ENCODE assay signal across 8 cellular contexts in genomic region chr21:24895885-24896734, GRCh38.
DNase-seq lines count a peak whose midpoint lies in the region; ATAC-seq and TF ChIP-seq lines count a peak whose summit lies in the region.

No MANE protein-coding gene starts in this region.

- H3K9me3 Mint-ChIP-seq in memory B cell = no peaks in the 10 kb centered on the region
- H3K9me3 Mint-ChIP-seq in CD4-positive, alpha-beta T cell = no peaks in the 10 kb centered on the region

- H3K4me3 Mint-ChIP-seq in memory B cell = no peak overlapping the region
- no peak overlapping the region for H3K4me3 Mint-ChIP-seq in CD4-positive, alpha-beta T cell

- no peak overlapping the region for H3K27ac ChIP-seq in CD4-positive, alpha-beta T cell (ENCODE audit: low read depth, low read length)

- TF ChIP-seq CTCF in GM10248 (IDR thresholded peaks at IDR 0.05; ENCODE audit: control extremely low read depth, extremely low read depth, low read depth, missing control alignments) = peak; percentile 40
- TF ChIP-seq CTCF in CD4-positive, alpha-beta T cell (IDR thresholded peaks at IDR 0.05) = no peak

- H3K27me3 Mint-ChIP-seq in memory B cell = no peaks in the 10 kb centered on the region
- no peaks in the 10 kb centered on the region for H3K27me3 Mint-ChIP-seq in CD4-positive, alpha-beta T cell

- no peaks in the 10 kb centered on the region for H3K27me3 ChIP-seq in CD4-positive, alpha-beta T cell (ENCODE audit: control insufficient read depth, insufficient read depth, low read length)

- ATAC-seq in GM21423 (IDR thresholded peaks at IDR 0.05; ENCODE audit: unreplicated experiment) = peak; percentile 65
- peak; percentile 98 for ATAC-seq in SK-N-SH treated with all-trans-retinoic acid at 6 μM for 48 hours
- peak; percentile 72 for ATAC-seq in memory B cell (ENCODE audit: low read depth)
- ATAC-seq in CD4-positive, alpha-beta T cell (ENCODE audit: poor library complexity) = no peak

- H3K4me1 Mint-ChIP-seq in memory B cell = peaks cover 11% of the 10 kb centered on the region
- no peaks in the 10 kb centered on the region for H3K4me1 Mint-ChIP-seq in CD4-positive, alpha-beta T cell (ENCODE audit: low read depth)

- POLR2A ChIA-PET in GM10248 (lab: Yijun Ruan, JAX) = no interaction called here
- POLR2A ChIA-PET in CD4-positive, alpha-beta T cell (lab: Charles Lee) = no interaction called here

- CTCF ChIA-PET in GM10248 (lab: Yijun Ruan, JAX) = interaction anchor here (0.9 to 2.9 kb wide), 13 partner anchors 9 to 497 kb away, joined by 3 to 16 read pairs (median 3); no protein-coding TSS in a partner anchor
- CTCF ChIA-PET in CD4-positive, alpha-beta T cell (lab: Charles Lee) = no interaction called here

- no peaks in the 10 kb centered on the region for H3K36me3 Mint-ChIP-seq in memory B cell
- H3K36me3 Mint-ChIP-seq in CD4-positive, alpha-beta T cell (ENCODE audit: low read depth) = no peaks in the 10 kb centered on the region

- no peaks in the 10 kb centered on the region for H3K9me3 ChIP-seq in CD4-positive, alpha-beta T cell (ENCODE audit: control insufficient read depth, low read length)

- DNase-seq in GM10248 (ENCODE audit: extremely low spot score) = no peak
- DNase-seq in HS-5 (ENCODE audit: low read depth) = peak; percentile 13
- peak; percentile 10 to 24 for DNase-seq in memory B cell (ENCODE audit: low spot score in 2 of 2)
- DNase-seq in CD4-positive, alpha-beta T cell = no peak
- no peak for DNase-seq in NCI-H510A treated with DMSO at 0.1 percent for 48 hours (lab: John Stamatoyannopoulos, UW)
- no peak for DNase-seq in HCEC 1CT

- peak overlapping the region; percentile 1 for H3K27ac Mint-ChIP-seq in memory B cell
- H3K27ac Mint-ChIP-seq in CD4-positive, alpha-beta T cell = no peak overlapping the region

- intact Hi-C loops in CD4-positive, alpha-beta T cell (cut with DNase I, micrococcal nuclease) = no loop called here

TF ChIP-seq in SK-N-SH treated with all-trans-retinoic acid at 6 μM for 48 hours, 23 proteins besides CTCF, POLR2A, EP300 and RAD21:
- no peak for TF ChIP-seq GLIS3 (CRISPR knock-in tag; IDR thresholded peaks at IDR 0.05)
- 0 out of 2 replicates have a peak, but pooled peaks have one; percentile 25 for TF ChIP-seq ISL1 (CRISPR knock-in tag; IDR thresholded peaks at IDR 0.05)

Comparison
In these comparisons a context has a peak if more than half of its experiments do, and no peak if none do; other contexts are left out.
1. DNase-seq: peak in HS-5 (single experiment) and memory B cell (2 of 2); none in GM10248 (single experiment), CD4-positive, alpha-beta T cell (0 of 10), NCI-H510A treated with DMSO at 0.1 percent for 48 hours (single experiment) and HCEC 1CT (single experiment).